ENCODE assay signal across 8 cellular contexts in the genomic region with DNA sequence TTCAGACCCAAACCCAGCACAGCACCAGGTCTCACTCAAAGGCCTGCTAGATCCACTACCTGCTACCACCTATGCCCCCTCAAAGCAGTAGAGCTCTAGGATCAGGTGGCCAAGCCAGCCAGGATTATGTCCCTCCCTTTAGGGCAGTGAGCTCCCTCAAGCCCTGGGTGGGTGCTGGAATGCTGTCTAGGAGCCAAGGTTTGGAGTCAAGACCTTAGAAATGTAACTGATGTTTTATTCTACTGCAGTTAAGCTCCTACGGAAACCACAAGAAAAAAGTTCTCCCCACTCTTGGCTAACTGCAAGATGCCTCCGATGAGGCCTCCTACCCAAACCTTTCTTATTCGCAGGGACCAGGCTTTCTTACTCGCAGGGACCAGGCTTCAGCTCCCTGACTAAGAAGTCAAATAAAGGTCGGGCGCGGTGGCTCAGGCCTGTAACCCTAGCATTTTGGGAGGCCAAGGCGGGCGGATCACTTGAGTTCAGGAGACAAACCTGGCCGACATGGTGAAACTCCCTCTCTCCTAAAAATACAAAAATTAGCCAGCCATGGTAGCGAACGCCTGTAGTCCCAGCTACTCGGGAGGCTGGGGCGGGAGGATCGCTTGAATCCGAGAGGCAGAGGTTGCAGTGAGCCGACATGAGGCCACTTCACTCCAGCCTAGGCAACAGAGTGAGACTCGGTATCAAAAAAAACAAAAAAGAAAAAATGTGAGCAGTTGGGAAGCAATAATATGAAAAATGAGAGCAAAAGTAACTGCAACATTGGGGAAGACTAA. TPM values are rescaled to one million over a fixed set of nuclear protein-coding genes. Genes with fewer than 3 reads are reported as not detected.
DNase-seq lines count a peak whose midpoint lies in the region; ATAC-seq and TF ChIP-seq lines count a peak whose summit lies in the region.

No MANE protein-coding gene starts in this region.

- H3K27me3 Mint-ChIP-seq in activated T-cell treated with anti-CD3 and anti-CD28 coated beads, Interleukin-2, amount 50 U/mL, for 24 hours: no peaks in the 10 kb centered on the region
- peaks cover 1% of the 10 kb centered on the region for H3K27me3 Mint-ChIP-seq in activated naive CD8-positive, alpha-beta T cell treated with anti-CD3 and anti-CD28 coated beads, Interleukin-2, amount 50 U/mL, for 24 hours

- TF ChIP-seq CTCF in liver (IDR thresholded peaks at IDR 0.05; ENCODE audit: low read depth, low read length, missing input control) (no peak), tibial artery (IDR thresholded peaks at IDR 0.05) (no peak), GM10266 (IDR thresholded peaks at IDR 0.05; ENCODE audit: control insufficient read depth, insufficient read depth, low read depth, missing control alignments) (no peak)

- peak overlapping the region; percentile 31 to 89 for H3K9ac ChIP-seq in liver (ENCODE audit: low read depth in 1 of 2, low read length in 2 of 2)

- H3K9me3 Mint-ChIP-seq in activated T-cell treated with anti-CD3 and anti-CD28 coated beads, Interleukin-2, amount 50 U/mL, for 24 hours: no peaks in the 10 kb centered on the region
- no peaks in the 10 kb centered on the region for H3K9me3 Mint-ChIP-seq in activated naive CD8-positive, alpha-beta T cell treated with anti-CD3 and anti-CD28 coated beads, Interleukin-2, amount 50 U/mL, for 24 hours

- H3K4me3 ChIP-seq in liver (ENCODE audit: low read depth in 1 of 3, low read length in 3 of 3) (no peak overlapping the region), tibial artery (peak overlapping the region; percentile 56 to 75)

- no peak for ATAC-seq in activated naive CD8-positive, alpha-beta T cell treated with anti-CD3 and anti-CD28 coated beads, Interleukin-2, amount 50 U/mL, for 24 hours
- no peak for ATAC-seq in GM19452 (IDR thresholded peaks at IDR 0.05; ENCODE audit: unreplicated experiment)
- no peak for ATAC-seq in GM19395 (IDR thresholded peaks at IDR 0.05; ENCODE audit: unreplicated experiment)

- peaks cover 72% of the 10 kb centered on the region for H3K4me1 Mint-ChIP-seq in activated T-cell treated with anti-CD3 and anti-CD28 coated beads, Interleukin-2, amount 50 U/mL, for 24 hours (ENCODE audit: low read depth)
- peaks cover 63% of the 10 kb centered on the region for H3K4me1 Mint-ChIP-seq in activated naive CD8-positive, alpha-beta T cell treated with anti-CD3 and anti-CD28 coated beads, Interleukin-2, amount 50 U/mL, for 24 hours

- WGBS in liver: 88% methylated on average over 18 of the region's 18 CpGs

- H3K4me1 ChIP-seq in liver (ENCODE audit: control insufficient read depth in 4 of 4, insufficient read depth in 4 of 4, low read length in 3 of 4): peaks cover 1 to 19% (median 9%) of the 10 kb centered on the region in 4 donors
- peaks cover 0 to 27% (median 13%) of the 10 kb centered on the region in 4 donors for H3K4me1 ChIP-seq in tibial artery

- peak overlapping the region; percentile 81 for H3K4me3 Mint-ChIP-seq in activated T-cell treated with anti-CD3 and anti-CD28 coated beads, Interleukin-2, amount 50 U/mL, for 24 hours
- H3K4me3 Mint-ChIP-seq in activated naive CD8-positive, alpha-beta T cell treated with anti-CD3 and anti-CD28 coated beads, Interleukin-2, amount 50 U/mL, for 24 hours: peak overlapping the region; percentile 87

- H3K27ac Mint-ChIP-seq in activated T-cell treated with anti-CD3 and anti-CD28 coated beads, Interleukin-2, amount 50 U/mL, for 24 hours: peak overlapping the region; percentile 100
- H3K27ac Mint-ChIP-seq in activated naive CD8-positive, alpha-beta T cell treated with anti-CD3 and anti-CD28 coated beads, Interleukin-2, amount 50 U/mL, for 24 hours: peak overlapping the region; percentile 100

- H3K27me3 ChIP-seq in liver (ENCODE audit: control insufficient read depth in 4 of 4, insufficient read depth in 4 of 4, low read length in 3 of 4): no peaks in the 10 kb centered on the region
- no peaks in the 10 kb centered on the region for H3K27me3 ChIP-seq in tibial artery

- H3K36me3 Mint-ChIP-seq in activated T-cell treated with anti-CD3 and anti-CD28 coated beads, Interleukin-2, amount 50 U/mL, for 24 hours (ENCODE audit: low read depth): peaks cover 2% of the 10 kb centered on the region
- H3K36me3 Mint-ChIP-seq in activated naive CD8-positive, alpha-beta T cell treated with anti-CD3 and anti-CD28 coated beads, Interleukin-2, amount 50 U/mL, for 24 hours (ENCODE audit: low read depth): no peaks in the 10 kb centered on the region

- intact Hi-C loops in tibial artery (cut with DNase I; ENCODE audit: low total_unique reads): no loop called here

- H3K36me3 ChIP-seq in liver (ENCODE audit: control insufficient read depth in 4 of 4, insufficient read depth in 3 of 4, low read depth in 1 of 4, low read length in 3 of 4): no peaks in the 10 kb centered on the region
- H3K36me3 ChIP-seq in tibial artery: no peaks in the 10 kb centered on the region

- H3K9me3 ChIP-seq in liver (ENCODE audit: control insufficient read depth in 4 of 4, low read length in 3 of 4) (no peaks in the 10 kb centered on the region), tibial artery (no peaks in the 10 kb centered on the region)

- peak; percentile 37 for DNase-seq in activated T-cell treated with anti-CD3 and anti-CD28 coated beads, Interleukin-2, amount 50 U/mL, for 24 hours
- no peak for DNase-seq in activated T-cell treated with anti-CD3 and anti-CD28 coated beads, Interleukin-2, amount 50 U/mL, for 1 hour
- DNase-seq in activated naive CD8-positive, alpha-beta T cell treated with anti-CD3 and anti-CD28 coated beads, Interleukin-2, amount 50 U/mL, for 24 hours: peak; percentile 38
- DNase-seq in tibial artery (no peak), GM10266 (ENCODE audit: extremely low spot score) (no peak)

- H3K27ac ChIP-seq in liver (ENCODE audit: low read depth in 1 of 2, low read length in 2 of 2) (peak overlapping the region; percentile 98), tibial artery (peak overlapping the region; percentile 99 to 100)

- no peak for TF ChIP-seq RAD21 in liver (IDR thresholded peaks at IDR 0.05)

TF ChIP-seq in liver, 16 proteins besides CTCF, POLR2A, EP300 and RAD21:
- TF ChIP-seq RXRA (IDR thresholded peaks at IDR 0.05): no peak
- no peak for TF ChIP-seq FOXA2 (IDR thresholded peaks at IDR 0.05)
- TF ChIP-seq, protein P1, sequence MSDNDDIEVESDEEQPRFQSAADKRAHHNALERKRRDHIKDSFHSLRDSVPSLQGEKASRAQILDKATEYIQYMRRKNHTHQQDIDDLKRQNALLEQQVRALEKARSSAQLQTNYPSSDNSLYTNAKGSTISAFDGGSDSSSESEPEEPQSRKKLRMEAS (IDR thresholded peaks at IDR 0.05): no peak
- TF ChIP-seq, protein P2, sequence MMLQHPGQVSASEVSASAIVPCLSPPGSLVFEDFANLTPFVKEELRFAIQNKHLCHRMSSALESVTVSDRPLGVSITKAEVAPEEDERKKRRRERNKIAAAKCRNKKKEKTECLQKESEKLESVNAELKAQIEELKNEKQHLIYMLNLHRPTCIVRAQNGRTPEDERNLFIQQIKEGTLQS (IDR thresholded peaks at IDR 0.05): no peak

RNA-seq across cellular contexts. Expression of a gene that starts 31.8 kb away (rescaled TPM):
- total RNA-seq in liver: 10 to 100 TPM; 13.6 to 15.3 TPM
- polyA plus RNA-seq in liver: 10 to 100 TPM; 19.9 to 39.2 TPM

Comparison
In these comparisons a context has a peak if more than half of its experiments do, and no peak if none do; other contexts are left out.
1. DNase-seq: peak in activated T-cell treated with anti-CD3 and anti-CD28 coated beads, Interleukin-2, amount 50 U/mL, for 24 hours (single experiment) and activated naive CD8-positive, alpha-beta T cell treated with anti-CD3 and anti-CD28 coated beads, Interleukin-2, amount 50 U/mL, for 24 hours (single experiment); none in activated T-cell treated with anti-CD3 and anti-CD28 coated beads, Interleukin-2, amount 50 U/mL, for 1 hour (single experiment), tibial artery (0 of 2) and GM10266 (single experiment).
2. H3K4me3 ChIP-seq: peak in tibial artery (2 of 2); none in liver (0 of 3).